In the genomic region with DNA sequence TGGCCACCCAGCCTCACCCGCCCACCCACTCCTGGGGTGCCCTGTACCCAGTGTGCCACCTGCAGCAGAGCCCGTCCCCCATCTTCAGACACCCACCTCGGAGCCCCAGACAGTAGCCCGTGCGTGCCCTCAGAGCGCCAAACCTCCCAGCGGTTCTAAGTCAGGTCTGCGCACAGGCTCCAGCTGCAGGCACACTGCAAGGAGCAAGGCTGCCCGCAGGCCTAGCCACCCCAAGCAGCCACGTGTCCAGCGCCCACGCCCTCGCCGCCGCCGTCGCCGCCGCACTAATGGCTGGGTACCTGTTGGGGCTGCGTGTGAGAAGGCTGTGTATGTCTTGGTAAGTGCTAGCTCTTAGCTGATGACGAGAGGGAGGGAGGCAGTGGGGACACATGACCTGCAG, we compare ENCODE assay signal across 1 cellular context.
TF ChIP-seq lines count a peak whose summit lies in the region.

No MANE protein-coding gene starts in this region.

TF ChIP-seq in K562, 482 proteins besides CTCF, POLR2A, EP300 and RAD21:
- TF ChIP-seq PYGO2 (tag; IDR thresholded peaks at IDR 0.05) (no peak), RBFOX2 (IDR thresholded peaks at IDR 0.05; ENCODE audit: low read depth, low read length) (peak; percentile 5; the same call in 1 of the 2 replicates), POLR2G (IDR thresholded peaks at IDR 0.05; ENCODE audit: low read depth, low read length) (peak; percentile 60)
